32 cellular contexts compared by ENCODE assay signal in the genomic region with DNA sequence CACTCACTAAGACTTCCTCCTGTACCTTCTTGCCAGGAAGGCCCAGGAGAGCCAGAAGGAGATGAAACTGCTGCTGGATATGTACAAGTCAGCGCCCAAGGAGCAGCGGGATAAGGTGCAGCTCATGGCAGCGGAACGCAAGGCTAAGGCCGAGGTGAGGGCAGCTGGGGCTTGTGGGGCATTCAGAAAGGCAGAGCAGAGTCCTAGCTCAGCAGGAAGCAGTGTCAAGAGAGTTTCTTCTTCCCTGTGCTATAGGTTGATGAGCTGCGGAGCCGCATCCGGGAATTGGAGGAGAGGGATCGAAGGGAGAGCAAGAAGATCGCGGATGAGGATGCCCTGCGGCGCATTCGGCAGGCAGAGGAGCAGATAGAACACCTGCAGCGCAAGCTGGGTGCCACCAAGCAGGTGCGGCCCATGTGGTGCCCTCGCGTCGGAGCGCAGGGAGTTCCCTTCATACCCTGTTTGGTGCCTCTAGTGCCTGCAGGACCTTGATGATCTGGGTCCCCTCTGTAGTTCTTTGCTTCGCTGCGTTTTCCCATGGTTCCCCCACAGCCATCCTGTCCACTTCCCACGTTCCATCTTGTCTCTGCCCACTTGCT. TPM values are rescaled to one million over a fixed set of nuclear protein-coding genes. Genes with fewer than 3 reads are reported as not detected.
DNase-seq lines count a peak whose midpoint lies in the region; ATAC-seq, FAIRE-seq and TF ChIP-seq lines count a peak whose summit lies in the region.
"Had no signal": no experiment of that assay in that cellular context is flagged by ENCODE, and none has a peak within 500 bp of the region (broad histone marks: within the 10 kb centered on the region; RNA-seq: fewer than 3 reads in every experiment).

No MANE protein-coding gene starts in this region.

- peaks cover 89% of the 10 kb centered on the region for H3K36me3 ChIP-seq in CD8-positive, alpha-beta T cell (ENCODE audit: insufficient read depth, low read length)
- H3K36me3 ChIP-seq in Panc1 (ENCODE audit: control insufficient read depth, insufficient read depth, low read length) (peaks cover 22% of the 10 kb centered on the region), kidney (ENCODE audit: control insufficient read depth in 1 of 2, insufficient read depth in 2 of 2, low read length in 2 of 2) (peaks cover 66 to 88% of the 10 kb centered on the region in 2 donors), spleen (peaks cover 5 to 100% (median 99%) of the 10 kb centered on the region in 6 donors)
- peaks cover 95% of the 10 kb centered on the region for H3K36me3 ChIP-seq in CD4-positive, alpha-beta memory T cell (ENCODE audit: insufficient read depth, low read length)

- no peak for TF ChIP-seq POLR2A in spleen (IDR thresholded peaks at IDR 0.05)

- H3K27ac ChIP-seq in CD8-positive, alpha-beta T cell (ENCODE audit: low read depth, low read length), result no peak overlapping the region
- H3K27ac ChIP-seq in Panc1 (ENCODE audit: low read length), result no peak overlapping the region
- H3K27ac ChIP-seq in kidney (ENCODE audit: low read depth in 2 of 2, low read length in 2 of 2), result no peak overlapping the region
- H3K27ac ChIP-seq in spleen, result peak overlapping the region in 2 of 8 donors; percentile 0 to 46
- no peak overlapping the region for H3K27ac ChIP-seq in CD4-positive, alpha-beta memory T cell (ENCODE audit: low read depth, low read length)
- H3K27ac ChIP-seq: gastrocnemius medialis, thoracic aorta, VCaP had no signal

- H3K9me3 Mint-ChIP-seq in CD8-positive, alpha-beta T cell, result no peaks in the 10 kb centered on the region
- no peaks in the 10 kb centered on the region for H3K9me3 Mint-ChIP-seq in activated T-cell treated with anti-CD3 and anti-CD28 coated beads, Interleukin-2, amount 50 U/mL, for 24 hours
- H3K9me3 Mint-ChIP-seq in CD4-positive, alpha-beta memory T cell, result no peaks in the 10 kb centered on the region
- H3K9me3 Mint-ChIP-seq: brain; stimulated activated naive CD8-positive, alpha-beta T cell treated with anti-CD3 and anti-CD28 coated beads, Interleukin-15, amount 100 ng/mL, for 72 hours had no signal

- TSS peak; percentile 47 for BruUV-seq in Panc1 (replicated peaks; lab: Mats Ljungman, UMichigan)

- no peak for DNase-seq in CD8-positive, alpha-beta T cell
- DNase-seq in Panc1 (ENCODE audit: low read depth, low spot score) (no peak), kidney (peak; percentile 56), spleen (peak; percentile 64), NCI-H526 treated with DMSO at 0.1 percent for 48 hours (lab: John Stamatoyannopoulos, UW) (no peak)
- DNase-seq in activated T-cell treated with anti-CD3 and anti-CD28 coated beads, Interleukin-2, amount 50 U/mL, for 24 hours, result no peak
- no peak for DNase-seq in CD4-positive, alpha-beta memory T cell
- DNase-seq: ACHN; activated CD4-positive, alpha-beta T cell treated with anti-CD3 and anti-CD28 coated beads for 4 hours; activated gamma-delta T cell treated with Interleukin-2 at 50 U/mL for 16 hours; activated T-cell treated with anti-CD3 and anti-CD28 coated beads, Interleukin-2, amount 50 U/mL, for 1 hour; Kasumi-1; MV-4-11; NCI-H1436; NCI-H2081; NCI-H226; NCI-H69; stimulated activated CD4-positive, alpha-beta T cell treated with anti-CD3 and anti-CD28 coated beads, Interleukin-1b, Interleukin-23, amount 100 ng/mL, for 48 hours; stimulated activated naive CD8-positive, alpha-beta T cell treated with anti-CD3 and anti-CD28 coated beads, Interleukin-15, amount 100 ng/mL, for 72 hours; SW 1271; T-helper 9 cell had no signal

- no peak for FAIRE-seq in kidney (lab: Jason Lieb, UNC)
- FAIRE-seq: GM12891, urothelium cell line had no signal

- H3K27me3 ChIP-seq in CD8-positive, alpha-beta T cell (ENCODE audit: insufficient read depth, low read length), result no peaks in the 10 kb centered on the region
- H3K27me3 ChIP-seq in Panc1 (ENCODE audit: control insufficient read depth, insufficient read depth, low read length) (no peaks in the 10 kb centered on the region), spleen (replicated peaks in 1 of 7) (no peaks in the 10 kb centered on the region)
- H3K27me3 ChIP-seq in CD4-positive, alpha-beta memory T cell (ENCODE audit: insufficient read depth, low read length), result no peaks in the 10 kb centered on the region
- H3K27me3 ChIP-seq: gastrocnemius medialis, Peyer's patch, right atrium auricular region had no signal

- in situ Hi-C loops in Panc1 (cut with HindIII; ENCODE audit: low pct_unique_long_range_greater_than_20kb, low sequenced_read_pairs), result no loop called here

- ATAC-seq in CD8-positive, alpha-beta T cell, result no peak
- ATAC-seq in Panc1, result no peak
- ATAC-seq: gastrocnemius medialis; HCT116; stimulated activated naive CD8-positive, alpha-beta T cell treated with anti-CD3 and anti-CD28 coated beads, Interleukin-15, amount 100 ng/mL, for 72 hours had no signal

- no peak overlapping the region for H3K4me3 Mint-ChIP-seq in CD8-positive, alpha-beta T cell
- H3K4me3 Mint-ChIP-seq in activated T-cell treated with anti-CD3 and anti-CD28 coated beads, Interleukin-2, amount 50 U/mL, for 24 hours, result no peak overlapping the region
- H3K4me3 Mint-ChIP-seq in CD4-positive, alpha-beta memory T cell, result peak overlapping the region in 1 of 8 donors; percentile 15
- H3K4me3 Mint-ChIP-seq: B cell; brain; stimulated activated naive CD8-positive, alpha-beta T cell treated with anti-CD3 and anti-CD28 coated beads, Interleukin-15, amount 100 ng/mL, for 72 hours had no signal

- CTCF ChIA-PET in CD8-positive, alpha-beta T cell (lab: Charles Lee), result interaction anchor here (1.1 to 1.7 kb wide), 3 partner anchors 37 to 75 kb away, joined by 3 to 4 read pairs (median 4); no protein-coding TSS in a partner anchor
- CTCF ChIA-PET in Panc1 (lab: Charles Lee), result no interaction called here
- CTCF ChIA-PET in CD4-positive, alpha-beta memory T cell (lab: Charles Lee; ENCODE audit: partially characterized antibody), result interaction anchor here (0.7 to 1.3 kb wide), 2 partner anchors 75 to 133 kb away, joined by 3 read pairs; no protein-coding TSS in a partner anchor

- no peaks in the 10 kb centered on the region for H3K27me3 Mint-ChIP-seq in CD8-positive, alpha-beta T cell (ENCODE audit: low read depth)
- H3K27me3 Mint-ChIP-seq in activated T-cell treated with anti-CD3 and anti-CD28 coated beads, Interleukin-2, amount 50 U/mL, for 24 hours, result no peaks in the 10 kb centered on the region
- H3K27me3 Mint-ChIP-seq in CD4-positive, alpha-beta memory T cell, result peaks cover 0 to 1% of the 10 kb centered on the region in 2 donors
- H3K27me3 Mint-ChIP-seq: B cell; brain; stimulated activated naive CD8-positive, alpha-beta T cell treated with anti-CD3 and anti-CD28 coated beads, Interleukin-15, amount 100 ng/mL, for 72 hours had no signal

- H3K9me3 ChIP-seq in CD8-positive, alpha-beta T cell (ENCODE audit: low read length), result no peaks in the 10 kb centered on the region
- H3K9me3 ChIP-seq in Panc1 (ENCODE audit: control insufficient read depth, insufficient read depth, low read depth, low read length), result no peaks in the 10 kb centered on the region
- no peaks in the 10 kb centered on the region for H3K9me3 ChIP-seq in kidney (ENCODE audit: control insufficient read depth in 1 of 2, low read length in 2 of 2)
- no peaks in the 10 kb centered on the region for H3K9me3 ChIP-seq in spleen
- no peaks in the 10 kb centered on the region for H3K9me3 ChIP-seq in CD4-positive, alpha-beta memory T cell (ENCODE audit: control insufficient read depth in 1 of 2, low read length in 2 of 2)
- H3K9me3 ChIP-seq: gastrocnemius medialis, Peyer's patch, right atrium auricular region, thoracic aorta had no signal

- POLR2A ChIA-PET in CD8-positive, alpha-beta T cell (lab: Charles Lee), result interaction anchor here (0.6 to 2.6 kb wide), 2 partner anchors 21 to 143 kb away, joined by 3 to 13 read pairs; partner anchors contain the start of gene PHKG2
- POLR2A ChIA-PET in Panc1 (lab: Charles Lee), result no interaction called here
- POLR2A ChIA-PET in CD4-positive, alpha-beta memory T cell (lab: Charles Lee; ENCODE audit: partially characterized antibody), result interaction anchor here (0.8 to 1.9 kb wide), 2 partner anchors 21 to 45 kb away, joined by 3 to 6 read pairs; partner anchors contain the start of gene PHKG2

- WGBS in spleen, 5 donors, result 93 to 98% (median 97%) methylated on average over 23 of the region's 23 CpGs

- no peak for TF ChIP-seq CTCF in CD8-positive, alpha-beta T cell (IDR thresholded peaks at IDR 0.05)
- TF ChIP-seq CTCF in Panc1 (IDR thresholded peaks at IDR 0.05) (no peak), kidney (IDR thresholded peaks at IDR 0.05; ENCODE audit: borderline replicate concordance, extremely low read depth, insufficient read depth) (no peak), spleen (IDR thresholded peaks at IDR 0.05 in 8 of 11, conservative IDR thresholded peaks at IDR 0.05 in 3 of 11) (no peak)

- peaks cover 18% of the 10 kb centered on the region for H3K4me1 Mint-ChIP-seq in CD8-positive, alpha-beta T cell (ENCODE audit: low read depth)
- H3K4me1 Mint-ChIP-seq in activated T-cell treated with anti-CD3 and anti-CD28 coated beads, Interleukin-2, amount 50 U/mL, for 24 hours (ENCODE audit: low read depth), result peaks cover 11% of the 10 kb centered on the region
- peaks cover 11 to 18% (median 14%) of the 10 kb centered on the region in 4 donors for H3K4me1 Mint-ChIP-seq in CD4-positive, alpha-beta memory T cell

- H3K4me1 ChIP-seq in CD8-positive, alpha-beta T cell (ENCODE audit: insufficient read depth, low read length), result peaks cover 7% of the 10 kb centered on the region
- H3K4me1 ChIP-seq in Panc1 (ENCODE audit: control insufficient read depth, insufficient read depth, low read length) (no peaks in the 10 kb centered on the region), kidney (ENCODE audit: control insufficient read depth in 1 of 2, insufficient read depth in 1 of 2, low read depth in 1 of 2, low read length in 2 of 2) (no peaks in the 10 kb centered on the region), spleen (peaks cover 4 to 48% (median 33%) of the 10 kb centered on the region in 6 donors)
- peaks cover 6% of the 10 kb centered on the region for H3K4me1 ChIP-seq in CD4-positive, alpha-beta memory T cell (ENCODE audit: insufficient read depth, low read length)

- intact Hi-C loops in CD8-positive, alpha-beta T cell (cut with DNase I, micrococcal nuclease), result no loop called here
- intact Hi-C loops in Panc1 (cut with micrococcal nuclease; ENCODE audit: unreplicated experiment), result no loop called here
- intact Hi-C loops in kidney (cut with DNase I), result no loop called here
- intact Hi-C loops in spleen (cut with DNase I; ENCODE audit: low total_unique reads), result no loop called here
- intact Hi-C loops in CD4-positive, alpha-beta memory T cell (cut with micrococcal nuclease), result no loop called here

- no peak overlapping the region for H3K9ac ChIP-seq in kidney (ENCODE audit: low read length in 2 of 2)

- peaks cover 93% of the 10 kb centered on the region for H3K36me3 Mint-ChIP-seq in CD8-positive, alpha-beta T cell
- peaks cover 100% of the 10 kb centered on the region for H3K36me3 Mint-ChIP-seq in activated T-cell treated with anti-CD3 and anti-CD28 coated beads, Interleukin-2, amount 50 U/mL, for 24 hours (ENCODE audit: low read depth)
- H3K36me3 Mint-ChIP-seq in CD4-positive, alpha-beta memory T cell, result peaks cover 49 to 88% of the 10 kb centered on the region in 2 donors

- no peak overlapping the region for H3K4me3 ChIP-seq in CD8-positive, alpha-beta T cell (ENCODE audit: low read depth, low read length)
- no peak overlapping the region for H3K4me3 ChIP-seq in Panc1 (ENCODE audit: low read depth in 2 of 2, low read length in 2 of 2)
- H3K4me3 ChIP-seq in kidney (ENCODE audit: low read length in 2 of 2), result no peak overlapping the region
- no peak overlapping the region for H3K4me3 ChIP-seq in spleen
- no peak overlapping the region for H3K4me3 ChIP-seq in CD4-positive, alpha-beta memory T cell (ENCODE audit: low read length in 2 of 2)
- H3K4me3 ChIP-seq: gastrocnemius medialis, Peyer's patch, right atrium auricular region, smooth muscle cell, thoracic aorta had no signal

- H3K27ac Mint-ChIP-seq in CD8-positive, alpha-beta T cell, result peak overlapping the region; percentile 41
- H3K27ac Mint-ChIP-seq in activated T-cell treated with anti-CD3 and anti-CD28 coated beads, Interleukin-2, amount 50 U/mL, for 24 hours, result no peak overlapping the region
- H3K27ac Mint-ChIP-seq in CD4-positive, alpha-beta memory T cell, result no peak overlapping the region
- H3K27ac Mint-ChIP-seq: B cell had no signal

RNA-seq across cellular contexts. Expression of gene RNF40, which starts 6.6 kb away (rescaled TPM):
- total RNA-seq in CD8-positive, alpha-beta T cell, result 100 to 1,000 TPM in 1 of 2 experiments, 10 to 100 TPM in 1; 98.7 to 101 TPM
- total RNA-seq in Panc1 (2021; ENCODE audit: unreplicated experiment) (114 TPM), kidney (109 TPM), spleen (100 to 1,000 TPM in 2 of 7 donors, 10 to 100 TPM in 5; 65.9 to 111 (median 88.8) TPM)
- polyA plus RNA-seq in Panc1 (2012; ENCODE audit: insufficient read length), result 86.3 TPM
- polyA plus RNA-seq in kidney (ENCODE audit: insufficient read depth, low read depth, low replicate concordance) (74.3 TPM), spleen (10 to 100 TPM; 38.1 to 63.9 (median 50.0) TPM)
- total RNA-seq in CD4-positive, alpha-beta memory T cell, result 100 to 1,000 TPM; 101 to 109 TPM
- polyA plus RNA-seq in CD4-positive, alpha-beta memory T cell, result 10 to 100 TPM; 16.6 to 52.4 TPM

RNA-seq across cellular contexts. Expression of gene CFAP119, which starts 6.8 kb away (rescaled TPM):
- total RNA-seq in CD8-positive, alpha-beta T cell, result 1 to 10 TPM; 2.7 to 3.6 TPM
- total RNA-seq in Panc1 (2021; ENCODE audit: unreplicated experiment) (21.0 TPM), kidney (12.2 TPM), spleen (1 to 10 TPM; 3.1 to 7.2 (median 4.1) TPM)
- polyA plus RNA-seq in Panc1 (2012; ENCODE audit: insufficient read length), result 13.2 TPM
- polyA plus RNA-seq in kidney (ENCODE audit: insufficient read depth, low read depth, low replicate concordance) (13.5 TPM), spleen (10 to 100 TPM in 1 of 3 donors, 1 to 10 TPM in 2; 8.2 to 15.5 (median 8.3) TPM)
- 1 to 10 TPM; 2.6 to 3.4 TPM for total RNA-seq in CD4-positive, alpha-beta memory T cell
- polyA plus RNA-seq in CD4-positive, alpha-beta memory T cell, result under 1 TPM; 0.22 to 0.42 TPM

RNA-seq across cellular contexts. Expression of gene ZNF629, which starts 18.3 kb away (rescaled TPM):
- 1 to 10 TPM; 1.7 to 1.9 TPM for total RNA-seq in CD8-positive, alpha-beta T cell
- total RNA-seq in Panc1 (2021; ENCODE audit: unreplicated experiment) (19.2 TPM), kidney (19.8 TPM), spleen (10 to 100 TPM in 5 of 7 donors, 1 to 10 TPM in 2; 7.6 to 13.9 (median 12.5) TPM)
- 19.8 TPM for polyA plus RNA-seq in Panc1 (2012; ENCODE audit: insufficient read length)
- polyA plus RNA-seq in kidney (ENCODE audit: insufficient read depth, low read depth, low replicate concordance) (8.1 TPM), spleen (1 to 10 TPM; 1.3 to 3.1 (median 1.7) TPM)
- 1 to 10 TPM; 4.7 to 5.4 TPM for total RNA-seq in CD4-positive, alpha-beta memory T cell
- polyA plus RNA-seq in CD4-positive, alpha-beta memory T cell, result under 1 TPM; 0.07 to 0.94 TPM

RNA-seq across cellular contexts. Expression of gene PHKG2, which starts 20.5 kb away (rescaled TPM):
- 10 to 100 TPM; 26.4 to 36.3 TPM for total RNA-seq in CD8-positive, alpha-beta T cell
- 43.1 TPM for total RNA-seq in Panc1 (2021; ENCODE audit: unreplicated experiment)
- 31.5 TPM for polyA plus RNA-seq in Panc1 (2012; ENCODE audit: insufficient read length)
- 27.8 TPM for total RNA-seq in kidney
- polyA plus RNA-seq in kidney (ENCODE audit: insufficient read depth, low read depth, low replicate concordance), result 34.9 TPM
- total RNA-seq in spleen, result 10 to 100 TPM; 28.5 to 36.7 (median 34.0) TPM
- polyA plus RNA-seq in spleen, result 10 to 100 TPM; 30.3 to 51.6 (median 42.8) TPM
- total RNA-seq in CD4-positive, alpha-beta memory T cell, result 10 to 100 TPM; 54.1 to 54.9 TPM
- polyA plus RNA-seq in CD4-positive, alpha-beta memory T cell, result 10 to 100 TPM; 42.0 to 63.5 TPM

Comparison
In these comparisons a context has a peak if more than half of its experiments do, and no peak if none do; other contexts are left out.
1. DNase-seq: peak in kidney (single experiment) and spleen (single experiment); none in CD8-positive, alpha-beta T cell (0 of 7), Panc1 (single experiment), NCI-H526 treated with DMSO at 0.1 percent for 48 hours (single experiment), activated T-cell treated with anti-CD3 and anti-CD28 coated beads, Interleukin-2, amount 50 U/mL, for 24 hours (single experiment) and CD4-positive, alpha-beta memory T cell (0 of 5).